Comparison of ENCODE assay signal across 8 cellular contexts in genomic region chr7:99036531-99037175, GRCh38.
DNase-seq lines count a peak whose midpoint lies in the region; TF ChIP-seq lines count a peak whose summit lies in the region.

No MANE protein-coding gene starts in this region.

- intact Hi-C loops in prostate gland (cut with DNase I) = no loop called here

- TF ChIP-seq CTCF in endothelial cell (IDR thresholded peaks at IDR 0.05; ENCODE audit: unreplicated experiment) (peak; percentile 34), neural progenitor cell (IDR thresholded peaks at IDR 0.05) (peak; percentile 62), prostate gland (IDR thresholded peaks at IDR 0.05) (peak in 2 of 4 experiments; percentile 11 to 28)

- WGBS in prostate gland = 68% methylated on average over 12 of the region's 12 CpGs

- H3F3A ChIP-seq in neural progenitor cell (ENCODE audit: low read depth) = peaks cover 7% of the 10 kb centered on the region

- H3K27ac Mint-ChIP-seq in endothelial cell (ENCODE audit: unreplicated experiment) = peak overlapping the region; percentile 48
- H3K27ac Mint-ChIP-seq in neural progenitor cell = no peak overlapping the region
- H3K27ac Mint-ChIP-seq in T-helper 2 cell treated with Interferon-gamma antibody and Interleukin-4, amounts not matched to agents 5 μg/mL and 100 μg/mL, for 36 hours = no peak overlapping the region

- H4K20me1 ChIP-seq in neural progenitor cell (ENCODE audit: low read depth) = peaks cover 15% of the 10 kb centered on the region

- DNase-seq in EH (ENCODE audit: low read depth) (peak; percentile 32), NAMALWA (ENCODE audit: low spot score) (peak; percentile 53), endothelial cell (ENCODE audit: low spot score) (peak; percentile 51), neural progenitor cell (ENCODE audit: low spot score) (peak; percentile 73), CD1c-positive myeloid dendritic cell (ENCODE audit: extremely low spot score) (no peak), prostate gland (ENCODE audit: low spot score) (no peak)
- no peak for DNase-seq in T-helper 2 cell treated with Interferon-gamma antibody and Interleukin-4, amounts not matched to agents 5 μg/mL and 100 μg/mL, for 36 hours (ENCODE audit: low spot score)
- no peak for DNase-seq in effector CD8-positive, alpha-beta T cell (lab: John Stamatoyannopoulos, UW)

- H3K4me1 Mint-ChIP-seq in endothelial cell (ENCODE audit: unreplicated experiment) (peaks cover 8% of the 10 kb centered on the region), neural progenitor cell (peaks cover 2% of the 10 kb centered on the region)
- no peaks in the 10 kb centered on the region for H3K4me1 Mint-ChIP-seq in T-helper 2 cell treated with Interferon-gamma antibody and Interleukin-4, amounts not matched to agents 5 μg/mL and 100 μg/mL, for 36 hours (ENCODE audit: low read depth)

- no peaks in the 10 kb centered on the region for H3K79me2 ChIP-seq in neural progenitor cell (ENCODE audit: low read depth)

- H3K4me2 ChIP-seq in neural progenitor cell = no peak overlapping the region

- H3K9me3 ChIP-seq in neural progenitor cell (ENCODE audit: low read depth) = no peaks in the 10 kb centered on the region
- H3K9me3 ChIP-seq in prostate gland = no peaks in the 10 kb centered on the region

- TF ChIP-seq POLR2A in prostate gland (IDR thresholded peaks at IDR 0.05) = no peak

- H3K4me1 ChIP-seq in neural progenitor cell (no peaks in the 10 kb centered on the region), prostate gland (replicated peaks) (peaks cover 6% of the 10 kb centered on the region)

- H3K27me3 Mint-ChIP-seq in endothelial cell (ENCODE audit: unreplicated experiment) (peaks cover 20% of the 10 kb centered on the region), neural progenitor cell (ENCODE audit: insufficient read depth, low read depth) (peaks cover 8% of the 10 kb centered on the region)
- no peaks in the 10 kb centered on the region for H3K27me3 Mint-ChIP-seq in T-helper 2 cell treated with Interferon-gamma antibody and Interleukin-4, amounts not matched to agents 5 μg/mL and 100 μg/mL, for 36 hours (ENCODE audit: low read depth)

- H3K36me3 Mint-ChIP-seq in endothelial cell (ENCODE audit: low read depth, unreplicated experiment) (peaks cover 59% of the 10 kb centered on the region), neural progenitor cell (peaks cover 26% of the 10 kb centered on the region)
- peaks cover 46% of the 10 kb centered on the region for H3K36me3 Mint-ChIP-seq in T-helper 2 cell treated with Interferon-gamma antibody and Interleukin-4, amounts not matched to agents 5 μg/mL and 100 μg/mL, for 36 hours (ENCODE audit: low read depth)

- H3K9me3 Mint-ChIP-seq in endothelial cell (ENCODE audit: unreplicated experiment) (no peaks in the 10 kb centered on the region), neural progenitor cell (no peaks in the 10 kb centered on the region)
- no peaks in the 10 kb centered on the region for H3K9me3 Mint-ChIP-seq in T-helper 2 cell treated with Interferon-gamma antibody and Interleukin-4, amounts not matched to agents 5 μg/mL and 100 μg/mL, for 36 hours

- no peak overlapping the region for H2AFZ ChIP-seq in neural progenitor cell (replicated peaks)

- H3K4me3 ChIP-seq in neural progenitor cell (no peak overlapping the region), prostate gland (no peak overlapping the region)

- H3K36me3 ChIP-seq in neural progenitor cell (peaks cover 4% of the 10 kb centered on the region), prostate gland (peaks cover 16 to 41% of the 10 kb centered on the region in 2 donors)

- no peaks in the 10 kb centered on the region for H3K27me3 ChIP-seq in neural progenitor cell
- H3K27me3 ChIP-seq in prostate gland (replicated peaks; ENCODE audit: insufficient read depth) = no peaks in the 10 kb centered on the region

- H3K9ac ChIP-seq in neural progenitor cell = no peak overlapping the region

- no peak overlapping the region for H3K4me3 Mint-ChIP-seq in endothelial cell (ENCODE audit: unreplicated experiment)
- H3K4me3 Mint-ChIP-seq in neural progenitor cell = no peak overlapping the region
- H3K4me3 Mint-ChIP-seq in T-helper 2 cell treated with Interferon-gamma antibody and Interleukin-4, amounts not matched to agents 5 μg/mL and 100 μg/mL, for 36 hours = no peak overlapping the region

- H3K27ac ChIP-seq in neural progenitor cell (no peak overlapping the region), prostate gland (no peak overlapping the region)

Comparison
In these comparisons a context has a peak if more than half of its experiments do, and no peak if none do; other contexts are left out.
1. DNase-seq: peak in EH (single experiment), NAMALWA (single experiment), endothelial cell (single experiment) and neural progenitor cell (single experiment); none in CD1c-positive myeloid dendritic cell (single experiment), T-helper 2 cell treated with Interferon-gamma antibody and Interleukin-4, amounts not matched to agents 5 μg/mL and 100 μg/mL, for 36 hours (single experiment), prostate gland (single experiment) and effector CD8-positive, alpha-beta T cell (single experiment).